Comparison of ENCODE assay signal across 1 cellular context in the genomic region with DNA sequence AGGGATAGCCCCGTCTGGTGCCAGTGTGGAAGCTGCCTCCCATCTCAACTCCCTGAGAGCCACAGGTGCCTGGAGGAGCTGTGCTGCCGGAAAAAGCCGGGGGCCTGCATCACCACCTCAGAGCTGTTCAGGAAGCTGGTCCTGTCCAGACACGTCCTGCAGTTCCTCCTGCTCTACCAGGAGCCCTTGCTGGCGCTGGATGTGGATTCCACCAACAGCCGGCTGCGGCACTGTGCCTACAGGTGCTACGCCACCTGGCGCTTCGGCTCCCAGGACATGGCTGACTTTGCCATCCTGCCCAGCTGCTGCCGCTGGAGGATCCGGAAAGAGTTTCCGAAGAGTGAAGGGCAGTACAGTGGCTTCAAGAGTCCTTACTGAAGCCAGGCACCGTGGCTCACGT.
TF ChIP-seq lines count a peak whose summit lies in the region.

No MANE protein-coding gene starts in this region.

TF ChIP-seq in H1, 55 proteins besides CTCF, POLR2A, EP300 and RAD21:
- TF ChIP-seq NANOG (IDR thresholded peaks at IDR 0.05; ENCODE audit: insufficient read depth, low read depth, low read length, poor library complexity, severe bottlenecking) (no peak), KDM1A (IDR thresholded peaks at IDR 0.05; ENCODE audit: borderline replicate concordance, low read length) (no peak), CHD1 (IDR thresholded peaks at IDR 0.05; ENCODE audit: low read depth, low read length) (no peak), JUN (IDR thresholded peaks at IDR 0.05; ENCODE audit: low read depth, low read length) (no peak), KDM4A (IDR thresholded peaks at IDR 0.05; ENCODE audit: low read depth, low read length, severe bottlenecking) (no peak), CREB1 (IDR thresholded peaks at IDR 0.05) (no peak), TAF1 (IDR thresholded peaks at IDR 0.05; ENCODE audit: low read depth, low read length) (no peak), TEAD4 (IDR thresholded peaks at IDR 0.05; ENCODE audit: low read depth, low read length) (no peak), BCL11A (IDR thresholded peaks at IDR 0.05; ENCODE audit: low read depth in 2 of 2, low read length in 2 of 2) (no peak), CTBP2 (IDR thresholded peaks at IDR 0.05; ENCODE audit: borderline replicate concordance, insufficient read depth, insufficient read length, low read length) (no peak), TCF12 (IDR thresholded peaks at IDR 0.05; ENCODE audit: low read depth, low read length) (no peak), BACH1 (IDR thresholded peaks at IDR 0.05; ENCODE audit: low read length) (no peak), TAF7 (optimal IDR thresholded peaks at IDR 0.05; ENCODE audit: borderline replicate concordance, low read depth, low read length) (no peak), RXRA (IDR thresholded peaks at IDR 0.05; ENCODE audit: insufficient read depth, low read depth, low read length) (no peak), FOSL1 (IDR thresholded peaks at IDR 0.05; ENCODE audit: insufficient read depth, low read depth, low read length) (no peak)
